In the genomic region with DNA sequence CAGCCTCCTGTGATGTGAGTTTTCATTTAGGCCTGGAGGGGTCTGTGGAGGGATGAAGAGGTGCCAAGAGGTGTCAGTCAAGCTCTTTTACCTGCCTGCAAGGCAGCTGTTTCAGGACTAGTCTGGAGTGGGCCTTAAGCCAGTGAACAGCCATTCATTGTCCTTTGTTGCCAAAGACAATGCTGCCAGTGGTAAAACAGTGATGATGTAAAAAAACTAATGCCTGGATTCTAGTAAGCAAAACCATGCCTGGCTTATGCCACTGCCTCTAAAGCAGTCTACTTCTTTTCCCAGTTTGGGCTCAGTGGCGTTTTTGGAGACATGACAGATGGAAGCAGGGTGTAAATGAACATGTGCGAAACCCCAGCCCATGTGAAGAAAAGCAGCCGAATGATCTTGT, we compare ENCODE assay signal across 1 cellular context.
TF ChIP-seq lines count a peak whose summit lies in the region.

No MANE protein-coding gene starts in this region.

TF ChIP-seq in GM23338, 12 proteins besides CTCF, POLR2A, EP300 and RAD21 (continued from another document):
- TF ChIP-seq, protein P1, sequence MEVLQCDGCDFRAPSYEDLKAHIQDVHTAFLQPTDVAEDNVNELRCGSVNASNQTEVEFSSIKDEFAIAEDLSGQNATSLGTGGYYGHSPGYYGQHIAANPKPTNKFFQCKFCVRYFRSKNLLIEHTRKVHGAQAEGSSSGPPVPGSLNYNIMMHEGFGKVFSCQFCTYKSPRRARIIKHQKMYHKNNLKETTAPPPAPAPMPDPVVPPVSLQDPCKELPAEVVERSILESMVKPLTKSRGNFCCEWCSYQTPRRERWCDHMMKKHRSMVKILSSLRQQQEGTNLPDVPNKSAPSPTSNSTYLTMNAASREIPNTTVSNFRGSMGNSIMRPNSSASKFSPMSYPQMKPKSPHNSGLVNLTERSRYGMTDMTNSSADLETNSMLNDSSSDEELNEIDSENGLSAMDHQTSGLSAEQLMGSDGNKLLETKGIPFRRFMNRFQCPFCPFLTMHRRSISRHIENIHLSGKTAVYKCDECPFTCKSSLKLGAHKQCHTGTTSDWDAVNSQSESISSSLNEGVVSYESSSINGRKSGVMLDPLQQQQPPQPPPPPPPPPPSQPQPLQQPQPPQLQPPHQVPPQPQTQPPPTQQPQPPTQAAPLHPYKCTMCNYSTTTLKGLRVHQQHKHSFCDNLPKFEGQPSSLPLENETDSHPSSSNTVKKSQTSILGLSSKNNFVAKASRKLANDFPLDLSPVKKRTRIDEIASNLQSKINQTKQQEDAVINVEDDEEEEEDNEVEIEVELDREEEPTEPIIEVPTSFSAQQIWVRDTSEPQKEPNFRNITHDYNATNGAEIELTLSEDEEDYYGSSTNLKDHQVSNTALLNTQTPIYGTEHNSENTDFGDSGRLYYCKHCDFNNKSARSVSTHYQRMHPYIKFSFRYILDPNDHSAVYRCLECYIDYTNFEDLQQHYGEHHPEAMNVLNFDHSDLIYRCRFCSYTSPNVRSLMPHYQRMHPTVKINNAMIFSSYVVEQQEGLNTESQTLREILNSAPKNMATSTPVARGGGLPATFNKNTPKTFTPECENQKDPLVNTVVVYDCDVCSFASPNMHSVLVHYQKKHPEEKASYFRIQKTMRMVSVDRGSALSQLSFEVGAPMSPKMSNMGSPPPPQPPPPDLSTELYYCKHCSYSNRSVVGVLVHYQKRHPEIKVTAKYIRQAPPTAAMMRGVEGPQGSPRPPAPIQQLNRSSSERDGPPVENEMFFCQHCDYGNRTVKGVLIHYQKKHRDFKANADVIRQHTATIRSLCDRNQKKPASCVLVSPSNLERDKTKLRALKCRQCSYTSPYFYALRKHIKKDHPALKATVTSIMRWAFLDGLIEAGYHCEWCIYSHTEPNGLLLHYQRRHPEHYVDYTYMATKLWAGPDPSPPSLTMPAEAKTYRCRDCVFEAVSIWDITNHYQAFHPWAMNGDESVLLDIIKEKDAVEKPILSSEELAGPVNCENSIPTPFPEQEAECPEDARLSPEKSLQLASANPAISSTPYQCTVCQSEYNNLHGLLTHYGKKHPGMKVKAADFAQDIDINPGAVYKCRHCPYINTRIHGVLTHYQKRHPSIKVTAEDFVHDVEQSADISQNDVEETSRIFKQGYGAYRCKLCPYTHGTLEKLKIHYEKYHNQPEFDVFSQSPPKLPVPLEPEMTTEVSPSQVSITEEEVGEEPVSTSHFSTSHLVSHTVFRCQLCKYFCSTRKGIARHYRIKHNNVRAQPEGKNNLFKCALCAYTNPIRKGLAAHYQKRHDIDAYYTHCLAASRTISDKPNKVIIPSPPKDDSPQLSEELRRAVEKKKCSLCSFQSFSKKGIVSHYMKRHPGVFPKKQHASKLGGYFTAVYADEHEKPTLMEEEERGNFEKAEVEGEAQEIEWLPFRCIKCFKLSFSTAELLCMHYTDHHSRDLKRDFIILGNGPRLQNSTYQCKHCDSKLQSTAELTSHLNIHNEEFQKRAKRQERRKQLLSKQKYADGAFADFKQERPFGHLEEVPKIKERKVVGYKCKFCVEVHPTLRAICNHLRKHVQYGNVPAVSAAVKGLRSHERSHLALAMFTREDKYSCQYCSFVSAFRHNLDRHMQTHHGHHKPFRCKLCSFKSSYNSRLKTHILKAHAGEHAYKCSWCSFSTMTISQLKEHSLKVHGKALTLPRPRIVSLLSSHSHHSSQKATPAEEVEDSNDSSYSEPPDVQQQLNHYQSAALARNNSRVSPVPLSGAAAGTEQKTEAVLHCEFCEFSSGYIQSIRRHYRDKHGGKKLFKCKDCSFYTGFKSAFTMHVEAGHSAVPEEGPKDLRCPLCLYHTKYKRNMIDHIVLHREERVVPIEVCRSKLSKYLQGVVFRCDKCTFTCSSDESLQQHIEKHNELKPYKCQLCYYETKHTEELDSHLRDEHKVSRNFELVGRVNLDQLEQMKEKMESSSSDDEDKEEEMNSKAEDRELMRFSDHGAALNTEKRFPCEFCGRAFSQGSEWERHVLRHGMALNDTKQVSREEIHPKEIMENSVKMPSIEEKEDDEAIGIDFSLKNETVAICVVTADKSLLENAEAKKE (CRISPR knock-in tag; IDR thresholded peaks at IDR 0.05): no peak
- TF ChIP-seq JUNB (IDR thresholded peaks at IDR 0.05; ENCODE audit: unreplicated experiment): no peak
- no peak for TF ChIP-seq POLR2AphosphoS5 (IDR thresholded peaks at IDR 0.05; ENCODE audit: low read depth)
TF ChIP-seq in GM23338: peak in this region for 0.
